18 cellular contexts compared by ENCODE assay signal in genomic region chr4:140059159-140059558, GRCh38.
DNase-seq lines count a peak whose midpoint lies in the region; ATAC-seq and TF ChIP-seq lines count a peak whose summit lies in the region.
"Had no signal": no experiment of that assay in that cellular context is flagged by ENCODE, and none has a peak within 500 bp of the region (broad histone marks: within the 10 kb centered on the region; RNA-seq: fewer than 3 reads in every experiment).

No MANE protein-coding gene starts in this region.

- H3K27me3 ChIP-seq in AG04450 (ENCODE audit: control insufficient read depth, insufficient read depth, low read length): no peaks in the 10 kb centered on the region
- H3K27me3 ChIP-seq: heart right ventricle had no signal

- CTCF ChIA-PET in AG04450 (lab: Charles Lee): interaction anchor here (2.4 kb wide), 1 partner anchor 10 kb away, joined by 5 read pairs; no protein-coding TSS in a partner anchor

- no peaks in the 10 kb centered on the region for H3K36me3 Mint-ChIP-seq in endothelial cell (ENCODE audit: low read depth, unreplicated experiment)
- H3K36me3 Mint-ChIP-seq: activated naive CD8-positive, alpha-beta T cell treated with anti-CD3 and anti-CD28 coated beads for 36 hours; naive B cell had no signal

- DNase-seq in AG04450 (ENCODE audit: low read depth, low spot score) (no peak), NCI-H69 (lab: John Stamatoyannopoulos, UW) (peak; percentile 51), endothelial cell (ENCODE audit: low spot score) (no peak), mucosa of descending colon (no peak), T-helper 9 cell (no peak)
- DNase-seq in activated T-cell treated with anti-CD3 and anti-CD28 coated beads, Interleukin-2, amount 50 U/mL, for 1 hour: no peak
- DNase-seq: activated CD4-positive, alpha-beta T cell treated with anti-CD3 and anti-CD28 coated beads for 4 hours; activated naive CD8-positive, alpha-beta T cell treated with anti-CD3 and anti-CD28 coated beads for 36 hours; activated T-cell treated with anti-CD3 and anti-CD28 coated beads for 4 hours; GF-D8; heart right ventricle; naive B cell; NCI-H2029; NCI-H82 had no signal

- no peaks in the 10 kb centered on the region for H3K9me3 Mint-ChIP-seq in endothelial cell (ENCODE audit: unreplicated experiment)
- H3K9me3 Mint-ChIP-seq: activated naive CD8-positive, alpha-beta T cell treated with anti-CD3 and anti-CD28 coated beads for 36 hours; naive B cell; T-helper 2 cell treated with Interferon-gamma antibody and Interleukin-4, amounts not matched to agents 5 μg/mL and 100 μg/mL, for 36 hours had no signal

- H3K4me1 ChIP-seq in mucosa of descending colon (ENCODE audit: low read depth): peaks cover 3% of the 10 kb centered on the region

- H3K4me3 ChIP-seq in AG04450 (ENCODE audit: low read depth, low read length): no peak overlapping the region
- no peak overlapping the region for H3K4me3 ChIP-seq in mucosa of descending colon
- H3K4me3 ChIP-seq: heart right ventricle, thoracic aorta had no signal

- ATAC-seq in mucosa of descending colon (peak; percentile 44), GM21447 (IDR thresholded peaks at IDR 0.05; ENCODE audit: unreplicated experiment) (no peak), GM18511 (IDR thresholded peaks at IDR 0.05; ENCODE audit: unreplicated experiment) (no peak)
- ATAC-seq: heart right ventricle had no signal

- peaks cover 29% of the 10 kb centered on the region for H3K4me1 Mint-ChIP-seq in endothelial cell (ENCODE audit: unreplicated experiment)

- intact Hi-C loops in mucosa of descending colon (cut with DNase I, micrococcal nuclease): no loop called here

- H3K27me3 Mint-ChIP-seq in endothelial cell (ENCODE audit: unreplicated experiment): peaks cover 4% of the 10 kb centered on the region
- H3K27me3 Mint-ChIP-seq: activated naive CD8-positive, alpha-beta T cell treated with anti-CD3 and anti-CD28 coated beads for 36 hours; naive B cell had no signal

- H3K4me3 Mint-ChIP-seq in endothelial cell (ENCODE audit: unreplicated experiment): no peak overlapping the region
- H3K4me3 Mint-ChIP-seq: activated naive CD8-positive, alpha-beta T cell treated with anti-CD3 and anti-CD28 coated beads for 36 hours; naive B cell; T-helper 2 cell treated with Interferon-gamma antibody and Interleukin-4, amounts not matched to agents 5 μg/mL and 100 μg/mL, for 36 hours had no signal

- no peaks in the 10 kb centered on the region for H3K36me3 ChIP-seq in mucosa of descending colon (ENCODE audit: low read depth)
- H3K36me3 ChIP-seq: heart right ventricle, thoracic aorta had no signal

- TF ChIP-seq CTCF in AG04450 (IDR thresholded peaks at IDR 0.05; ENCODE audit: low read depth, low read length) (no peak), endothelial cell (IDR thresholded peaks at IDR 0.05; ENCODE audit: unreplicated experiment) (no peak), mucosa of descending colon (IDR thresholded peaks at IDR 0.05) (no peak)

- POLR2A ChIA-PET in AG04450 (lab: Yijun Ruan, JAX): interaction anchor here (0.9 kb wide), 1 partner anchor 22 kb away, joined by 3 read pairs; no protein-coding TSS in a partner anchor

- H3K27ac Mint-ChIP-seq in endothelial cell (ENCODE audit: unreplicated experiment): peak overlapping the region; percentile 48
- H3K27ac Mint-ChIP-seq: activated naive CD8-positive, alpha-beta T cell treated with anti-CD3 and anti-CD28 coated beads for 36 hours; naive B cell; T-helper 2 cell treated with Interferon-gamma antibody and Interleukin-4, amounts not matched to agents 5 μg/mL and 100 μg/mL, for 36 hours had no signal

- H3K9me3 ChIP-seq in AG04450 (ENCODE audit: control insufficient read depth, insufficient read depth, low read length) (no peaks in the 10 kb centered on the region), mucosa of descending colon (no peaks in the 10 kb centered on the region)
- H3K9me3 ChIP-seq: heart right ventricle, thoracic aorta had no signal

- peak overlapping the region; percentile 25 for H3K27ac ChIP-seq in AG04450 (ENCODE audit: low read depth, low read length)
- H3K27ac ChIP-seq: heart right ventricle, thoracic aorta had no signal
